In genomic region chr7:54758702-54759665, GRCh38 we compare ENCODE assay signal across 8 cellular contexts. TPM values are rescaled to one million over a fixed set of nuclear protein-coding genes. Genes with fewer than 3 reads are reported as not detected.
DNase-seq lines count a peak whose midpoint lies in the region; ATAC-seq and TF ChIP-seq lines count a peak whose summit lies in the region.

Gene SEC61G (minus strand): TSS chr7:54759211. CDS start chr7:54757588, 1,623 bp downstream.

- TF ChIP-seq CTCF in C4-2B (conservative IDR thresholded peaks at IDR 0.05) = no peak
- no peak for TF ChIP-seq CTCF in left lung (IDR thresholded peaks at IDR 0.05)

- ATAC-seq in GM19395 (IDR thresholded peaks at IDR 0.05; ENCODE audit: unreplicated experiment) = peak; percentile 95
- peak; percentile 91 for ATAC-seq in HG03565 (IDR thresholded peaks at IDR 0.05; ENCODE audit: unreplicated experiment)
- peak; percentile 98 for ATAC-seq in left lung

- H3K27ac ChIP-seq in C4-2B = peak within 1 kb of the TSS; percentile 96
- H3K27ac ChIP-seq in left lung = peak within 1 kb of the TSS; percentile 89 to 90

- DNase-seq in NCI-H774 (lab: John Stamatoyannopoulos, UW) = peak; percentile 96
- peak; percentile 92 to 94 for DNase-seq in activated CD4-positive, alpha-beta T cell treated with anti-CD3 and anti-CD28 coated beads, Interleukin-2, amount 50 U/mL, for 4 hours
- DNase-seq in dermis blood vessel endothelial cell = peak; percentile 98
- peak; percentile 96 to 97 for DNase-seq in left lung
- DNase-seq in stimulated activated CD4-positive, alpha-beta T cell treated with anti-CD3 and anti-CD28 coated beads, Interleukin-2, amount 100 ng/mL, for 48 hours = peak; percentile 90 to 95

- H3K4me3 ChIP-seq in left lung = peak within 1 kb of the TSS; percentile 93 to 98

- H3K36me3 ChIP-seq in left lung = peaks cover 0 to 13% of the 10 kb centered on the region in 2 donors

- H3K27me3 ChIP-seq in left lung = no peaks in the 10 kb centered on the region

- intact Hi-C loops in left lung (cut with DNase I) = no loop called here

- no peaks in the 10 kb centered on the region for H3K9me3 ChIP-seq in left lung

- H3K4me1 ChIP-seq in left lung = peaks cover 8 to 41% of the 10 kb centered on the region in 2 donors

RNA-seq across cellular contexts. Expression of gene SEC61G, which starts in this region (rescaled TPM):
- total RNA-seq in dermis blood vessel endothelial cell (162 and 618 TPM in 2 replicates), left lung (100 to 1,000 TPM; 116 to 161 TPM)

Comparison
In these comparisons a context has a peak if more than half of its experiments do, and no peak if none do; other contexts are left out.
1. Peak in every context shown above with its lines: DNase-seq, ATAC-seq, H3K4me3 ChIP-seq and H3K27ac ChIP-seq.